ENCODE assay signal across 1 cellular context in the genomic region with DNA sequence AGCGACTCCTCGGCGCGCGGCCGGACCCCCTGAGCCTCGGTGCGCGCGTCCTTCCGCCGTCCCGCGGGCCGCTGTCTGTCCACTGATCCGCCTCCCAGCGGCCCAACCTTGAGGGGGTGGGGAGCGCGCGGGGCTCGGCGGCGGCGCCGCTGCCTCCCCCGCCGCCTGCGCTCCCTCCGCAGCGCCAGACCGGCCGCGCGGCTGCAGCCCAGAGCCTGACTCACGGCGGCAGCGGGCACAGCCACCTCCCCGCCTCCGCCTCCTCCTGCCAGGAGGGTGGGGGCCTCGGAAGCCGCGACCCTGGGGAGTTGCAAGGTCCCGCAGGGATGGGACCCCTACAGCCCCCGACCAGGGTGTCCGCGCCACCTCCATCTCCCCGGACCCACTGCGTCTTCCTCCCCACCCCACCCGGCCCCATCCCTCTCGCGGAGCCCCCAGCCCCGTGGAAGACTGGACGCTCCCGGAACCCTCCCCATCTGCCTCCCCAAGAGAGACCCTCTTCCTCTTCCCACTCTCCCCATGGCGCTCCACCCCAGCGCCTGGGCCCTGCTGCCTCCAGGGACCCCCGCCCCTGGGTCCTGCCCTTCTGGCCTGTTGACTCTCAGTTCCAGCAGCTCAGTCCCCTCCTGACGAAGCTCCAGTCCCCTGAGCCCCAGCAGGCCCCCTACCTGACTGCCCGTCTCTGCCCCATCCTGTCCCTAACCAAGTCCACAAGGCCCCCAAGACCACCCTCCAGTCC.
TF ChIP-seq lines count a peak whose summit lies in the region.

No MANE protein-coding gene starts in this region.

TF ChIP-seq in IMR-90, 13 proteins besides CTCF, POLR2A, EP300 and RAD21:
- TF ChIP-seq CEBPB (IDR thresholded peaks at IDR 0.05; ENCODE audit: low read depth, low read length) (no peak), MAZ (IDR thresholded peaks at IDR 0.05; ENCODE audit: borderline replicate concordance, low read depth, low read length) (0 out of 2 replicates have a peak, but pooled peaks have one; percentile 29)
TF ChIP-seq in IMR-90: peak in this region for 1.
